In the genomic region with DNA sequence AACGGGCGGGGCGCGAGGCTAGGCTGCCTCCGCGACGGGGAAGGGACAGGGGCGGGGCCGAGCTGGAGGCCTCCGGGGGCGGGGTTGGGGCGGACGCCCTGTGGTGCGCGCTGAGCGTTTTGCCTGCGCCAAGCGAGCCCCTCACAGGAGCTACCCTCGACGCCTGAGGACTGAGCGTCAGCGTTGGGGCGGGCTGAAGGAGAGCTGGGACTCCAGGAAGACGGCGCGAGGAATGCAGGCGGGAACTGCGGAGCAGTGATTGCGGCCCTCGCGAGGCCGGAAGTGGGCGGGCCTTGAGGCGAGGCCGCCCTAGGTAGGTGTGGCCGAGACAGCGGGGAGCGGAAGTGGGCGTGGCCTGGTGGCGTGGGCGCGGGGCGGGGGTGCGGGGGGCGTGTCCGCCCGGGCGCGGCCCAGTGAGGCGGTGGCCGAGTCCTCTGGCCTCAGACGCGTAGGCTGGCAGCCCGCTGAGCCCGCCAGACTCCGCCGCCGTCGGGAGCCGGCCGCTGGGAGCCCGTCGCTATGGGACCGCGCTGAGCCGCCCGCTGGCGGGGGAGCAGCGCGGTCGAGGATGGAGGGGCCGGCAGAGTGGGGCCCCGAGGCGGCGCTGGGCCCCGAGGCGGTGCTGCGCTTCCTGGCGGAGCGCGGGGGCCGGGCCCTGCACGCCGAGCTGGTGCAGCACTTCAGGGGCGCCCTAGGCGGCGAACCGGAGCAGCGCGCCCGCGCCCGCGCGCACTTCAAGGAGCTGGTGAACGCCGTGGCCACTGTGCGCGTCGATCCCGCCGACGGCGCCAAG, we compare ENCODE assay signal across 1 cellular context.
TF ChIP-seq lines count a peak whose summit lies in the region.

Gene SEPTIN10 (minus strand): TSS at position 45 of the 793 bp plus-strand sequence. CDS start 139 bp downstream, outside the sequence.
Gene SOWAHC (plus strand): TSS at position 443 of the 793 bp plus-strand sequence. CDS start 126 bp downstream, at position 569.

TF ChIP-seq in HepG2, 621 proteins besides CTCF, POLR2A, EP300 and RAD21 (continued from another document and continues in another):
- TF ChIP-seq AKAP8 (CRISPR knock-in tag; IDR thresholded peaks at IDR 0.05) (peak; percentile 86), ZKSCAN1 (IDR thresholded peaks at IDR 0.05; ENCODE audit: low read length) (no peak), ZNF558 (CRISPR knock-in tag; IDR thresholded peaks at IDR 0.05; ENCODE audit: borderline replicate concordance) (peak; percentile 31; the same call in 1 of the 2 replicates), ZNF317 (CRISPR knock-in tag; IDR thresholded peaks at IDR 0.05) (no peak), ZNF367 (CRISPR knock-in tag; IDR thresholded peaks at IDR 0.05; ENCODE audit: borderline replicate concordance) (peak; percentile 69; the same call in 1 of the 2 replicates), SMAD3 (CRISPR knock-in tag; IDR thresholded peaks at IDR 0.05) (peak; percentile 67; the same call in 1 of the 2 replicates), ZNF263 (CRISPR knock-in tag; IDR thresholded peaks at IDR 0.05) (peak; percentile 88), ZMAT5 (CRISPR knock-in tag; IDR thresholded peaks at IDR 0.05; ENCODE audit: borderline replicate concordance, low read depth) (peak; percentile 40; the same call in 1 of the 2 replicates), GATA4 (IDR thresholded peaks at IDR 0.05; ENCODE audit: borderline replicate concordance, low read depth) (peak; percentile 67), MATR3 (CRISPR knock-in tag; IDR thresholded peaks at IDR 0.05) (no peak), SP4 (CRISPR knock-in tag; IDR thresholded peaks at IDR 0.05) (peak; percentile 100), CHD2 (IDR thresholded peaks at IDR 0.05; ENCODE audit: low read depth, low read length) (peak; percentile 96), MIER3 (CRISPR knock-in tag; IDR thresholded peaks at IDR 0.05; ENCODE audit: borderline replicate concordance) (peak; percentile 80; the same call in 1 of the 2 replicates), KMT2A (CRISPR knock-in tag; IDR thresholded peaks at IDR 0.05) (peak; percentile 75), ZMYM4 (CRISPR knock-in tag; IDR thresholded peaks at IDR 0.05) (peak; percentile 83), PRPF4 (IDR thresholded peaks at IDR 0.05; ENCODE audit: low read depth, low read length, poor library complexity, severe bottlenecking) (no peak), HMG20A (CRISPR knock-in tag; IDR thresholded peaks at IDR 0.05; ENCODE audit: borderline replicate concordance) (peak; percentile 86; the same call in 1 of the 2 replicates), HIC2 (CRISPR knock-in tag; IDR thresholded peaks at IDR 0.05; ENCODE audit: low read depth) (peak; percentile 38; the same call in 1 of the 2 replicates), GTF3A (CRISPR knock-in tag; conservative IDR thresholded peaks at IDR 0.05) (0 out of 2 replicates have a peak, but pooled peaks have one; percentile 41), CREB1 (IDR thresholded peaks at IDR 0.05) (peak; percentile 74), CREB1 (CRISPR knock-in tag; IDR thresholded peaks at IDR 0.05) (no peak; the same call in 1 of the 2 replicates), SMARCE1 (IDR thresholded peaks at IDR 0.05; ENCODE audit: borderline replicate concordance) (no peak), SNAI1 (CRISPR knock-in tag; IDR thresholded peaks at IDR 0.05; ENCODE audit: borderline replicate concordance) (peak; percentile 35; the same call in 1 of the 2 replicates), ZC3H13 (CRISPR knock-in tag; IDR thresholded peaks at IDR 0.05) (no peak; the same call in 1 of the 2 replicates), ZNF329 (CRISPR knock-in tag; IDR thresholded peaks at IDR 0.05; ENCODE audit: low read depth) (peak; percentile 35), CENPX (CRISPR knock-in tag; IDR thresholded peaks at IDR 0.05) (no peak), JUND (CRISPR knock-in tag; IDR thresholded peaks at IDR 0.05) (no peak; the same call in 1 of the 2 replicates), ZNF816 (CRISPR knock-in tag; IDR thresholded peaks at IDR 0.05; ENCODE audit: borderline replicate concordance) (no peak; the same call in 1 of the 2 replicates), GPN1 (CRISPR knock-in tag; IDR thresholded peaks at IDR 0.05; ENCODE audit: borderline replicate concordance) (no peak), SP2 (CRISPR knock-in tag; IDR thresholded peaks at IDR 0.05) (peak; percentile 79)
- TF ChIP-seq, protein P1, sequence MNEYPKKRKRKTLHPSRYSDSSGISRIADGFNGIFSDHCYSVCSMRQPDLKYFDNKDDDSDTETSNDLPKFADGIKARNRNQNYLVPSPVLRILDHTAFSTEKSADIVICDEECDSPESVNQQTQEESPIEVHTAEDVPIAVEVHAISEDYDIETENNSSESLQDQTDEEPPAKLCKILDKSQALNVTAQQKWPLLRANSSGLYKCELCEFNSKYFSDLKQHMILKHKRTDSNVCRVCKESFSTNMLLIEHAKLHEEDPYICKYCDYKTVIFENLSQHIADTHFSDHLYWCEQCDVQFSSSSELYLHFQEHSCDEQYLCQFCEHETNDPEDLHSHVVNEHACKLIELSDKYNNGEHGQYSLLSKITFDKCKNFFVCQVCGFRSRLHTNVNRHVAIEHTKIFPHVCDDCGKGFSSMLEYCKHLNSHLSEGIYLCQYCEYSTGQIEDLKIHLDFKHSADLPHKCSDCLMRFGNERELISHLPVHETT (CRISPR knock-in tag; conservative IDR thresholded peaks at IDR 0.05): peak; percentile 61; the same call in 1 of the 2 replicates
- TF ChIP-seq, protein P2, sequence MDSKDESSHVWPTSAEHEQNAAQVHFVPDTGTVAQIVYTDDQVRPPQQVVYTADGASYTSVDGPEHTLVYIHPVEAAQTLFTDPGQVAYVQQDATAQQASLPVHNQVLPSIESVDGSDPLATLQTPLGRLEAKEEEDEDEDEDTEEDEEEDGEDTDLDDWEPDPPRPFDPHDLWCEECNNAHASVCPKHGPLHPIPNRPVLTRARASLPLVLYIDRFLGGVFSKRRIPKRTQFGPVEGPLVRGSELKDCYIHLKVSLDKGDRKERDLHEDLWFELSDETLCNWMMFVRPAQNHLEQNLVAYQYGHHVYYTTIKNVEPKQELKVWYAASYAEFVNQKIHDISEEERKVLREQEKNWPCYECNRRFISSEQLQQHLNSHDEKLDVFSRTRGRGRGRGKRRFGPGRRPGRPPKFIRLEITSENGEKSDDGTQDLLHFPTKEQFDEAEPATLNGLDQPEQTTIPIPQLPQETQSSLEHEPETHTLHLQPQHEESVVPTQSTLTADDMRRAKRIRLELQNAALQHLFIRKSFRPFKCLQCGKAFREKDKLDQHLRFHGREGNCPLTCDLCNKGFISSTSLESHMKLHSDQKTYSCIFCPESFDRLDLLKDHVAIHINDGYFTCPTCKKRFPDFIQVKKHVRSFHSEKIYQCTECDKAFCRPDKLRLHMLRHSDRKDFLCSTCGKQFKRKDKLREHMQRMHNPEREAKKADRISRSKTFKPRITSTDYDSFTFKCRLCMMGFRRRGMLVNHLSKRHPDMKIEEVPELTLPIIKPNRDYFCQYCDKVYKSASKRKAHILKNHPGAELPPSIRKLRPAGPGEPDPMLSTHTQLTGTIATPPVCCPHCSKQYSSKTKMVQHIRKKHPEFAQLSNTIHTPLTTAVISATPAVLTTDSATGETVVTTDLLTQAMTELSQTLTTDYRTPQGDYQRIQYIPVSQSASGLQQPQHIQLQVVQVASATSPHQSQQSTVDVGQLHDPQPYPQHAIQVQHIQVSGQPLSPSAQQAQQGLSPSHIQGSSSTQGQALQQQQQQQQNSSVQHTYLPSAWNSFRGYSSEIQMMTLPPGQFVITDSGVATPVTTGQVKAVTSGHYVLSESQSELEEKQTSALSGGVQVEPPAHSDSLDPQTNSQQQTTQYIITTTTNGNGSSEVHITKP (CRISPR knock-in tag; IDR thresholded peaks at IDR 0.05; ENCODE audit: low read depth): peak; percentile 71; the same call in 1 of the 2 replicates
- TF ChIP-seq, protein P3, sequence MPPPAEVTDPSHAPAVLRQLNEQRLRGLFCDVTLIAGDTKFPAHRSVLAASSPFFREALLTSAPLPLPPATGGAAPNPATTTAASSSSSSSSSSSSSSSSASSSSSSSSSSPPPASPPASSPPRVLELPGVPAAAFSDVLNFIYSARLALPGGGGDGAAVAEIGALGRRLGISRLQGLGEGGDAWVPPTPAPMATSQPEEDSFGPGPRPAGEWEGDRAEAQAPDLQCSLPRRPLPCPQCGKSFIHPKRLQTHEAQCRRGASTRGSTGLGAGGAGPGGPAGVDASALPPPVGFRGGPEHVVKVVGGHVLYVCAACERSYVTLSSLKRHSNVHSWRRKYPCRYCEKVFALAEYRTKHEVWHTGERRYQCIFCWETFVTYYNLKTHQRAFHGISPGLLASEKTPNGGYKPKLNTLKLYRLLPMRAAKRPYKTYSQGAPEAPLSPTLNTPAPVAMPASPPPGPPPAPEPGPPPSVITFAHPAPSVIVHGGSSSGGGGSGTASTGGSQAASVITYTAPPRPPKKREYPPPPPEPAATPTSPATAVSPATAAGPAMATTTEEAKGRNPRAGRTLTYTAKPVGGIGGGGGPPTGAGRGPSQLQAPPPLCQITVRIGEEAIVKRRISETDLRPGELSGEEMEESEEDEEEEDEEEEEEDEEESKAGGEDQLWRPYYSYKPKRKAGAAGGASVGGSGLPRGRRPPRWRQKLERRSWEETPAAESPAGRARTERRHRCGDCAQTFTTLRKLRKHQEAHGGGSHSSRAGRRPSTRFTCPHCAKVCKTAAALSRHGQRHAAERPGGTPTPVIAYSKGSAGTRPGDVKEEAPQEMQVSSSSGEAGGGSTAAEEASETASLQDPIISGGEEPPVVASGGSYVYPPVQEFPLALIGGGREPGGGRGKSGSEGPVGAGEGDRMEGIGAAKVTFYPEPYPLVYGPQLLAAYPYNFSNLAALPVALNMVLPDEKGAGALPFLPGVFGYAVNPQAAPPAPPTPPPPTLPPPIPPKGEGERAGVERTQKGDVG (CRISPR knock-in tag; IDR thresholded peaks at IDR 0.05; ENCODE audit: borderline replicate concordance): 0 out of 2 replicates have a peak, but pooled peaks have one; percentile 31
- TF ChIP-seq, protein P4, sequence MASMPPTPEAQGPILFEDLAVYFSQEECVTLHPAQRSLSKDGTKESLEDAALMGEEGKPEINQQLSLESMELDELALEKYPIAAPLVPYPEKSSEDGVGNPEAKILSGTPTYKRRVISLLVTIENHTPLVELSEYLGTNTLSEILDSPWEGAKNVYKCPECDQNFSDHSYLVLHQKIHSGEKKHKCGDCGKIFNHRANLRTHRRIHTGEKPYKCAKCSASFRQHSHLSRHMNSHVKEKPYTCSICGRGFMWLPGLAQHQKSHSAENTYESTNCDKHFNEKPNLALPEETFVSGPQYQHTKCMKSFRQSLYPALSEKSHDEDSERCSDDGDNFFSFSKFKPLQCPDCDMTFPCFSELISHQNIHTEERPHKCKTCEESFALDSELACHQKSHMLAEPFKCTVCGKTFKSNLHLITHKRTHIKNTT (CRISPR knock-in tag; IDR thresholded peaks at IDR 0.05): no peak
- TF ChIP-seq, protein P5, sequence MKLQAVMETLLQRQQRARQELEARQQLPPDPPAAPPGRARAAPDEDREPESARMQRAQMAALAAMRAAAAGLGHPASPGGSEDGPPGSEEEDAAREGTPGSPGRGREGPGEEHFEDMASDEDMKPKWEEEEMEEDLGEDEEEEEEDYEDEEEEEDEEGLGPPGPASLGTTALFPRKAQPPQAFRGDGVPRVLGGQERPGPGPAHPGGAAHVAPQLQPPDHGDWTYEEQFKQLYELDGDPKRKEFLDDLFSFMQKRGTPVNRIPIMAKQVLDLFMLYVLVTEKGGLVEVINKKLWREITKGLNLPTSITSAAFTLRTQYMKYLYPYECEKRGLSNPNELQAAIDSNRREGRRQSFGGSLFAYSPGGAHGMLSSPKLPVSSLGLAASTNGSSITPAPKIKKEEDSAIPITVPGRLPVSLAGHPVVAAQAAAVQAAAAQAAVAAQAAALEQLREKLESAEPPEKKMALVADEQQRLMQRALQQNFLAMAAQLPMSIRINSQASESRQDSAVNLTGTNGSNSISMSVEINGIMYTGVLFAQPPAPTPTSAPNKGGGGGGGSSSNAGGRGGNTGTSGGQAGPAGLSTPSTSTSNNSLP (IDR thresholded peaks at IDR 0.05; ENCODE audit: low read depth, low read length): no peak
- TF ChIP-seq, protein P6, sequence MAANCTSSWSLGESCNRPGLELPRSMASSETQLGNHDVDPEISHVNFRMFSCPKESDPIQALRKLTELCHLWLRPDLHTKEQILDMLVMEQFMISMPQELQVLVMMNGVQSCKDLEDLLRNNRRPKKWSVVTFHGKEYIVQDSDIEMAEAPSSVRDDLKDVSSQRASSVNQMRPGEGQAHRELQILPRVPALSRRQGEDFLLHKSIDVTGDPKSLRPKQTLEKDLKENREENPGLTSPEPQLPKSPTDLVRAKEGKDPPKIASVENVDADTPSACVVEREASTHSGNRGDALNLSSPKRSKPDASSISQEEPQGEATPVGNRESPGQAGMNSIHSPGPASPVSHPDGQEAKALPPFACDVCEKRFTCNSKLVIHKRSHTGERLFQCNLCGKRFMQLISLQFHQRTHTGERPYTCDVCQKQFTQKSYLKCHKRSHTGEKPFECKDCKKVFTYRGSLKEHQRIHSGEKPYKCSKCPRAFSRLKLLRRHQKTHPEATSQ (CRISPR knock-in tag; IDR thresholded peaks at IDR 0.05; ENCODE audit: borderline replicate concordance): peak; percentile 94; the same call in 1 of the 2 replicates
- TF ChIP-seq, protein P7, sequence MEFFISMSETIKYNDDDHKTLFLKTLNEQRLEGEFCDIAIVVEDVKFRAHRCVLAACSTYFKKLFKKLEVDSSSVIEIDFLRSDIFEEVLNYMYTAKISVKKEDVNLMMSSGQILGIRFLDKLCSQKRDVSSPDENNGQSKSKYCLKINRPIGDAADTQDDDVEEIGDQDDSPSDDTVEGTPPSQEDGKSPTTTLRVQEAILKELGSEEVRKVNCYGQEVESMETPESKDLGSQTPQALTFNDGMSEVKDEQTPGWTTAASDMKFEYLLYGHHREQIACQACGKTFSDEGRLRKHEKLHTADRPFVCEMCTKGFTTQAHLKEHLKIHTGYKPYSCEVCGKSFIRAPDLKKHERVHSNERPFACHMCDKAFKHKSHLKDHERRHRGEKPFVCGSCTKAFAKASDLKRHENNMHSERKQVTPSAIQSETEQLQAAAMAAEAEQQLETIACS (CRISPR knock-in tag; IDR thresholded peaks at IDR 0.05): peak; percentile 66
